8 cellular contexts compared by ENCODE assay signal in genomic region chr20:19212524-19213502, GRCh38. TPM values are rescaled to one million over a fixed set of nuclear protein-coding genes. Genes with fewer than 3 reads are reported as not detected.
DNase-seq lines count a peak whose midpoint lies in the region; ATAC-seq, FAIRE-seq and TF ChIP-seq lines count a peak whose summit lies in the region.

Gene SLC24A3 (plus strand): TSS chr20:19212642.

- ATAC-seq in GM21529 (IDR thresholded peaks at IDR 0.05; ENCODE audit: unreplicated experiment), result peak; percentile 78

- H3K4me3 ChIP-seq in kidney (ENCODE audit: low read length in 2 of 2) (peak within 1 kb of the TSS; percentile 10 to 54), spleen (peak within 1 kb of the TSS; percentile 13 to 68 (median 41))

- H3K9ac ChIP-seq in kidney (ENCODE audit: low read length in 2 of 2), result peak within 1 kb of the TSS; percentile 12 to 18

- WGBS in spleen, 5 donors, result 4 to 8% (median 7%) methylated on average over 44 to 108 of the region's 108 CpGs

- FAIRE-seq in kidney (lab: Jason Lieb, UNC), result no peak

- in situ Hi-C loops in ACHN (cut with HindIII; ENCODE audit: low pct_ligation_motif_present, low pct_unique_long_range_greater_than_20kb, low sequenced_read_pairs), result no loop called here

- H3K4me1 ChIP-seq in kidney (ENCODE audit: control insufficient read depth in 1 of 2, insufficient read depth in 1 of 2, low read depth in 1 of 2, low read length in 2 of 2) (peaks cover 0 to 5% of the 10 kb centered on the region in 2 donors), spleen (peaks cover 0 to 33% (median 17%) of the 10 kb centered on the region in 6 donors)

- peak; percentile 43 for DNase-seq in DMS79 treated with DMSO at 0.1 percent for 48 hours (lab: John Stamatoyannopoulos, UW)
- DNase-seq in NCI-H526 treated with DMSO at 0.1 percent for 48 hours (lab: John Stamatoyannopoulos, UW), result peak; percentile 31
- peak; percentile 35 for DNase-seq in cerebellum (ENCODE audit: low spot score)
- peak; percentile 94 for DNase-seq in kidney
- peak; percentile 92 for DNase-seq in spleen
- no peak for DNase-seq in ACHN
- DNase-seq in HT-29 (ENCODE audit: low spot score), result no peak

- TF ChIP-seq CTCF in kidney (IDR thresholded peaks at IDR 0.05; ENCODE audit: borderline replicate concordance, extremely low read depth, insufficient read depth) (peak; percentile 33), spleen (IDR thresholded peaks at IDR 0.05 in 8 of 11, conservative IDR thresholded peaks at IDR 0.05 in 3 of 11) (peak in 7 of 11 experiments; percentile 12 to 60 (median 23))

- H3K27ac ChIP-seq in kidney (ENCODE audit: low read depth in 2 of 2, low read length in 2 of 2) (no peak within 1 kb of the TSS), spleen (peak within 1 kb of the TSS in 7 of 8 donors; percentile 33 to 70 (median 59))

- H3K27me3 ChIP-seq in spleen (replicated peaks in 1 of 7), result peaks cover 0 to 77% (median 24%) of the 10 kb centered on the region in 7 donors

- H3K36me3 ChIP-seq in kidney (ENCODE audit: control insufficient read depth in 1 of 2, insufficient read depth in 2 of 2, low read length in 2 of 2) (no peaks in the 10 kb centered on the region), spleen (no peaks in the 10 kb centered on the region)

- H3K9me3 ChIP-seq in kidney (ENCODE audit: control insufficient read depth in 1 of 2, low read length in 2 of 2) (no peaks in the 10 kb centered on the region), spleen (no peaks in the 10 kb centered on the region)

- TF ChIP-seq POLR2A in spleen (IDR thresholded peaks at IDR 0.05), result no peak

- intact Hi-C loops in kidney (cut with DNase I) (loop anchor here (10.0 kb wide), 1 partner anchor 372 kb away; no protein-coding TSS in a partner anchor), spleen (cut with DNase I; ENCODE audit: low total_unique reads) (no loop called here)

RNA-seq across cellular contexts. Expression of gene SLC24A3, which starts in this region (rescaled TPM):
- 15.7 TPM for total RNA-seq in cerebellum
- total RNA-seq in kidney, result 5.2 TPM
- polyA plus RNA-seq in kidney (ENCODE audit: insufficient read depth, low read depth, low replicate concordance), result 0.86 TPM
- 1 to 10 TPM; 1.5 to 3.9 (median 3.1) TPM for total RNA-seq in spleen
- polyA plus RNA-seq in spleen, result under 1 TPM; 0.37 to 0.88 (median 0.58) TPM
- not detected in 2 replicates for total RNA-seq in HT-29 (2014; rRNA removed; shearing (Covaris generic))

Comparison
In these comparisons a context has a peak if more than half of its experiments do, and no peak if none do; other contexts are left out.
1. DNase-seq: peak in DMS79 treated with DMSO at 0.1 percent for 48 hours (single experiment), NCI-H526 treated with DMSO at 0.1 percent for 48 hours (single experiment), cerebellum (single experiment), kidney (single experiment) and spleen (single experiment); none in ACHN (single experiment) and HT-29 (single experiment).
2. H3K27ac ChIP-seq: peak in spleen (7 of 8); none in kidney (0 of 2).